In the genomic region with DNA sequence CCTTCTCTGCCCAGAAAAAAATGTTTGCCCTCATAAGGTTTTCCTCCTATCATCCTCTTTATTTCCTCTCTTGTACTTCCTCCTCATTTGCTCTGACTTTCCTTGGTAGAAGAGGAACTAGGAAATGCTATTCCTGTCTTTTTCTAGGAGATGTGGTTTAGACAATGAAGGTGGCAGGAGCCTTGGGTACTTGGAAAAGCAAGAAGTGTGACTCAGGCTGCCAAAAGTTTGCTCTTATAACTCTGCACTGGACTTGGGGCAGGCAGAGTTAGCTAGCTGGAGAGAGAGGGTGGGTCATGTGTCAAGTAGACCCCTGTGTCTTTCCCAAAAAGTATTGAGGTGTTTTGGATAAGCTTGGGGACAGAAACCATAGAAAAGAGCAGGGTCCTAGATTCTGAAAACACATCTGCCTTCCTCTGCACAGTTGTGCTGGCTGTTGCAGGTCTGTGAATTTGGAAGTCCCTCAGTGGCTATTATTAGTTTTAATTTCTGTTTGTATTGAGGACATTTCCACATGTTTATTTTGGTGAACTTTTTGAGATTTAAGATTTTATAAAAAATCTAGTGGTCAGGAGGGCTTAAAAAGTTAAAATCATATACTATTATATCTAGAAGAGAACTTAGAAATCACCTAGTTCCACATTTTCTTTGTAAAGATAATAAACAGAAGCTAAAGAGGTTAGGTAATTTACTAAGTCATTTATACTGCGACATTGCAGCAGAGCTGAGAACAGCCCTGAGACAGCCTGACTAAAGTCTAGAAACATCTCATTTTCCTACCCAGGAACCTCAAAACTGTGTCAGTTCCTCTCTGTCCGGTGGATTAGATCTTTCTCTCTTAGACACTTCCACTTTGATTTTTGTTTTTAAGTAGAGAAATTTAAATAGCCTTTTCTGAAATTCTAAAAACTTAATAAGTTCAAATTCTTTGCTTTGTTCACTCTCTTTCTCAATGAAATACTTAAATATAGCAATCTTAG, we compare ENCODE assay signal across 10 cellular contexts. TPM values are rescaled to one million over a fixed set of nuclear protein-coding genes. Genes with fewer than 3 reads are reported as not detected.
DNase-seq lines count a peak whose midpoint lies in the region; ATAC-seq and TF ChIP-seq lines count a peak whose summit lies in the region.
"Had no signal": no experiment of that assay in that cellular context is flagged by ENCODE, and none has a peak within 500 bp of the region (broad histone marks: within the 10 kb centered on the region; RNA-seq: fewer than 3 reads in every experiment).

No MANE protein-coding gene starts in this region.

- TF ChIP-seq CTCF in omental fat pad (IDR thresholded peaks at IDR 0.05) (no peak), chondrocyte (IDR thresholded peaks at IDR 0.05) (no peak)

- no peak for DNase-seq in activated CD4-positive, alpha-beta T cell treated with anti-CD3 and anti-CD28 coated beads, Interleukin-2, amount 10 ng/mL, durations not matched to agents 24 days and 14 days
- no peak for DNase-seq in activated CD4-positive, alpha-beta T cell treated with anti-CD3 and anti-CD28 coated beads, Interleukin-2, amount 50 U/mL, for 1 hour
- DNase-seq in stimulated activated effector memory CD8-positive, alpha-beta T cell treated with anti-CD3 and anti-CD28 coated beads, Interleukin-12 subunit alpha, Interleukin-12 subunit beta, amount 100 ng/mL, for 72 hours (ENCODE audit: low spot score in 2 of 2) = no peak
- no peak for DNase-seq in stimulated activated CD4-positive, alpha-beta T cell treated with anti-CD3 and anti-CD28 coated beads, Interleukin-4, amount 100 ng/mL, for 1 hour
- no peak for DNase-seq in omental fat pad (ENCODE audit: low spot score)
- DNase-seq in chondrocyte (ENCODE audit: low spot score) = no peak
- DNase-seq: activated CD4-positive, alpha-beta T cell treated with anti-CD3 and anti-CD28 coated beads, Interleukin-2, amount 50 U/mL, for 4 hours; transverse colon had no signal

- H3K4me1 Mint-ChIP-seq in activated CD4-positive, alpha-beta T cell treated with anti-CD3 and anti-CD28 coated beads, Interleukin-2, amount 10 ng/mL, durations not matched to agents 24 days and 14 days = peaks cover 19% of the 10 kb centered on the region
- peaks cover 41% of the 10 kb centered on the region for H3K4me1 Mint-ChIP-seq in stimulated activated effector memory CD8-positive, alpha-beta T cell treated with anti-CD3 and anti-CD28 coated beads, Interleukin-12 subunit alpha, Interleukin-12 subunit beta, amount 100 ng/mL, for 72 hours
- no peaks in the 10 kb centered on the region for H3K4me1 Mint-ChIP-seq in chondrocyte (ENCODE audit: low read depth)

- peak overlapping the region; percentile 75 for H3K27ac Mint-ChIP-seq in activated CD4-positive, alpha-beta T cell treated with anti-CD3 and anti-CD28 coated beads, Interleukin-2, amount 10 ng/mL, durations not matched to agents 24 days and 14 days
- no peak overlapping the region for H3K27ac Mint-ChIP-seq in stimulated activated effector memory CD8-positive, alpha-beta T cell treated with anti-CD3 and anti-CD28 coated beads, Interleukin-12 subunit alpha, Interleukin-12 subunit beta, amount 100 ng/mL, for 72 hours
- H3K27ac Mint-ChIP-seq in chondrocyte (ENCODE audit: unreplicated experiment) = no peak overlapping the region

- H3K36me3 Mint-ChIP-seq in activated CD4-positive, alpha-beta T cell treated with anti-CD3 and anti-CD28 coated beads, Interleukin-2, amount 10 ng/mL, durations not matched to agents 24 days and 14 days (ENCODE audit: low read depth) = peaks cover 70% of the 10 kb centered on the region
- peaks cover 100% of the 10 kb centered on the region for H3K36me3 Mint-ChIP-seq in stimulated activated effector memory CD8-positive, alpha-beta T cell treated with anti-CD3 and anti-CD28 coated beads, Interleukin-12 subunit alpha, Interleukin-12 subunit beta, amount 100 ng/mL, for 72 hours
- H3K36me3 Mint-ChIP-seq in chondrocyte (ENCODE audit: low read depth) = peaks cover 24% of the 10 kb centered on the region

- H3K4me3 Mint-ChIP-seq in activated CD4-positive, alpha-beta T cell treated with anti-CD3 and anti-CD28 coated beads, Interleukin-2, amount 10 ng/mL, durations not matched to agents 24 days and 14 days = no peak overlapping the region
- peak overlapping the region; percentile 39 for H3K4me3 Mint-ChIP-seq in stimulated activated effector memory CD8-positive, alpha-beta T cell treated with anti-CD3 and anti-CD28 coated beads, Interleukin-12 subunit alpha, Interleukin-12 subunit beta, amount 100 ng/mL, for 72 hours
- no peak overlapping the region for H3K4me3 Mint-ChIP-seq in chondrocyte (ENCODE audit: unreplicated experiment)

- intact Hi-C loops in activated CD4-positive, alpha-beta T cell treated with anti-CD3 and anti-CD28 coated beads, Interleukin-2, amount 10 ng/mL, durations not matched to agents 24 days and 14 days (cut with micrococcal nuclease) = no loop called here

- H3K27me3 Mint-ChIP-seq in activated CD4-positive, alpha-beta T cell treated with anti-CD3 and anti-CD28 coated beads, Interleukin-2, amount 10 ng/mL, durations not matched to agents 24 days and 14 days = no peaks in the 10 kb centered on the region
- H3K27me3 Mint-ChIP-seq in chondrocyte (ENCODE audit: low read depth) = no peaks in the 10 kb centered on the region

- H3K9me3 Mint-ChIP-seq in activated CD4-positive, alpha-beta T cell treated with anti-CD3 and anti-CD28 coated beads, Interleukin-2, amount 10 ng/mL, durations not matched to agents 24 days and 14 days = no peaks in the 10 kb centered on the region
- no peaks in the 10 kb centered on the region for H3K9me3 Mint-ChIP-seq in stimulated activated effector memory CD8-positive, alpha-beta T cell treated with anti-CD3 and anti-CD28 coated beads, Interleukin-12 subunit alpha, Interleukin-12 subunit beta, amount 100 ng/mL, for 72 hours
- no peaks in the 10 kb centered on the region for H3K9me3 Mint-ChIP-seq in chondrocyte (ENCODE audit: low read depth)

- ATAC-seq in GM21825 (IDR thresholded peaks at IDR 0.05; ENCODE audit: unreplicated experiment) (peak; percentile 97), HG03432 (IDR thresholded peaks at IDR 0.05; ENCODE audit: unreplicated experiment) (peak; percentile 98), omental fat pad (ENCODE audit: low FRiP score) (no peak)
- ATAC-seq in stimulated activated effector memory CD8-positive, alpha-beta T cell treated with anti-CD3 and anti-CD28 coated beads, Interleukin-12 subunit alpha, Interleukin-12 subunit beta, amount 100 ng/mL, for 72 hours = peak; percentile 93

RNA-seq across cellular contexts. Expression of a gene that starts 16.0 kb away (rescaled TPM):
- 35.2 and 35.6 TPM in 2 replicates for total RNA-seq in activated CD4-positive, alpha-beta T cell treated with anti-CD3 and anti-CD28 coated beads, Interleukin-2, amount 10 ng/mL, durations not matched to agents 24 days and 14 days
- total RNA-seq in omental fat pad (10 to 100 TPM in 2 of 4 donors, 1 to 10 TPM in 2; 5.3 to 15.9 (median 9.7) TPM), chondrocyte (24.7 to 27.7 TPM (median 25.0 TPM) in 3 replicates)
